8 cellular contexts compared by ENCODE assay signal in the genomic region with DNA sequence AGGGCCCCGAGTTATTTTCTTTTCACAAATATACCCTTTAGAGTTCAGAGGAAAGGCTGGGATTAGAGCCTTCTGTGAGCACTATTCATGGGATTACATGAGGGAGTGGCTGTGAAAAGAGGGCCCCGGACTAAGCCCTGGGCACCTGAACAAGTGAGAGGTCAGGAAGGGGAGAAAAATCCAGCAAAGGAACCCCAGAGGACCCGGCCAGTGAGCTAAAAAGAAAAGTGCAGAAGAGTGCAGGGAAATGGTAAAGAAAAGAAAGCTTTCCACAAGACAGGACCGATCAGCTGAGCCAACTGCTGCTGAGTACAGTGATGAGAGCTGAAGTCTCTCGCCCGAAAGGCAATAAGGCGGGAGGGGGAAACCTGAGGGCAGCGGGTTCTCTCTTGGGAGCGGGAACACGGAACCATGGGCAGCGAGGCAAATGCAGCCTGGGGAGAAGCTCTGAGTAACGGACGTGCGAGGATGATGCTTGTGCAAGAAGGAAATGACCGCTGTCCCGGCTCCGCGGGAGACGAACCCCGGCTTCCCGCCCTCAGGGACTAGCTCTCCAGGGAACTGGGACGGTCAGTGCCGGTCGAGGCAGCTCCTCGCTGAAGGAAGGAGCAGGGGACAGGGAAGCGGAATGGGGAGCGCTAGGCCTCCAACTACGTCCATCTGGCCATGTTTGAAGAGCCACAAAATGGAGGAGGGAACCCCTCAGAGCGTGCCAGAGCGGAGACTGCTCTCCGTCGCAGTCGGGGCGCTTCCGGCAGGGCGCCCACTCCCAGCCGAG. TPM values are rescaled to one million over a fixed set of nuclear protein-coding genes. Genes with fewer than 3 reads are reported as not detected.
DNase-seq lines count a peak whose midpoint lies in the region; ATAC-seq and TF ChIP-seq lines count a peak whose summit lies in the region.

No MANE protein-coding gene starts in this region.

- peak overlapping the region; percentile 81 for H3K27ac Mint-ChIP-seq in activated CD4-positive, alpha-beta memory T cell treated with anti-CD3 and anti-CD28 coated beads, Interleukin-2, amount 10 ng/mL, durations not matched to agents 7 days and 5 days
- H3K27ac Mint-ChIP-seq in stimulated activated naive CD8-positive, alpha-beta T cell treated with anti-CD3 and anti-CD28 coated beads, Interleukin-15, amount 100 ng/mL, for 72 hours, result peak overlapping the region; percentile 98

- no peaks in the 10 kb centered on the region for H3K36me3 ChIP-seq in mucosa of descending colon (ENCODE audit: low read depth)

- ATAC-seq in GM18505 (IDR thresholded peaks at IDR 0.05; ENCODE audit: unreplicated experiment), result peak; percentile 42
- peak; percentile 33 for ATAC-seq in HG03045 (IDR thresholded peaks at IDR 0.05; ENCODE audit: unreplicated experiment)
- peak; percentile 32 for ATAC-seq in esophagus mucosa
- ATAC-seq in mucosa of descending colon, result peak; percentile 49
- ATAC-seq in stimulated activated naive CD8-positive, alpha-beta T cell treated with anti-CD3 and anti-CD28 coated beads, Interleukin-15, amount 100 ng/mL, for 72 hours, result peak; percentile 73

- no peaks in the 10 kb centered on the region for H3K9me3 ChIP-seq in mucosa of descending colon

- peak overlapping the region; percentile 87 for H3K4me3 Mint-ChIP-seq in activated CD4-positive, alpha-beta memory T cell treated with anti-CD3 and anti-CD28 coated beads, Interleukin-2, amount 10 ng/mL, durations not matched to agents 7 days and 5 days
- H3K4me3 Mint-ChIP-seq in stimulated activated naive CD8-positive, alpha-beta T cell treated with anti-CD3 and anti-CD28 coated beads, Interleukin-15, amount 100 ng/mL, for 72 hours, result peak overlapping the region; percentile 98 to 99

- TF ChIP-seq CTCF in AG04449 (IDR thresholded peaks at IDR 0.05; ENCODE audit: insufficient read depth, low read length, missing control alignments) (no peak), mucosa of descending colon (IDR thresholded peaks at IDR 0.05) (no peak)

- H3K4me1 ChIP-seq in mucosa of descending colon (ENCODE audit: low read depth), result peaks cover 35% of the 10 kb centered on the region

- DNase-seq in AG04449 (ENCODE audit: low read depth, low spot score) (peak; percentile 21), NCI-H510A treated with DMSO at 0.1 percent for 48 hours (lab: John Stamatoyannopoulos, UW) (peak; percentile 83), mucosa of descending colon (peak; percentile 62 to 80 (median 73))
- DNase-seq in activated CD4-positive, alpha-beta memory T cell treated with anti-CD3 and anti-CD28 coated beads, Interleukin-2, amount 10 ng/mL, durations not matched to agents 7 days and 5 days, result peak; percentile 43
- DNase-seq in stimulated activated naive CD8-positive, alpha-beta T cell treated with anti-CD3 and anti-CD28 coated beads, Interleukin-15, amount 100 ng/mL, for 72 hours, result peak in 1 of 2 donors; percentile 45

- H3K4me1 Mint-ChIP-seq in activated CD4-positive, alpha-beta memory T cell treated with anti-CD3 and anti-CD28 coated beads, Interleukin-2, amount 10 ng/mL, durations not matched to agents 7 days and 5 days, result peaks cover 41% of the 10 kb centered on the region
- H3K4me1 Mint-ChIP-seq in stimulated activated naive CD8-positive, alpha-beta T cell treated with anti-CD3 and anti-CD28 coated beads, Interleukin-15, amount 100 ng/mL, for 72 hours, result peaks cover 54% of the 10 kb centered on the region

- intact Hi-C loops in mucosa of descending colon (cut with DNase I, micrococcal nuclease), result loop anchor here in 1 of 2 donors (5.0 kb wide), 1 partner anchor 136 kb away; no protein-coding TSS in a partner anchor

- peaks cover 5% of the 10 kb centered on the region for H3K36me3 Mint-ChIP-seq in activated CD4-positive, alpha-beta memory T cell treated with anti-CD3 and anti-CD28 coated beads, Interleukin-2, amount 10 ng/mL, durations not matched to agents 7 days and 5 days (ENCODE audit: low read depth)

- H3K27me3 Mint-ChIP-seq in activated CD4-positive, alpha-beta memory T cell treated with anti-CD3 and anti-CD28 coated beads, Interleukin-2, amount 10 ng/mL, durations not matched to agents 7 days and 5 days, result peaks cover 10% of the 10 kb centered on the region
- no peaks in the 10 kb centered on the region for H3K27me3 Mint-ChIP-seq in stimulated activated naive CD8-positive, alpha-beta T cell treated with anti-CD3 and anti-CD28 coated beads, Interleukin-15, amount 100 ng/mL, for 72 hours

- POLR2A ChIA-PET in AG04449 (lab: Yijun Ruan, JAX), result interaction anchor here (0.5 kb wide), 1 partner anchor 287 kb away, joined by 3 read pairs; no protein-coding TSS in a partner anchor
- POLR2A ChIA-PET in activated CD4-positive, alpha-beta memory T cell treated with anti-CD3 and anti-CD28 coated beads, Interleukin-2, amount 10 ng/mL, durations not matched to agents 7 days and 5 days (lab: Charles Lee), result interaction anchor here (0.6 to 2.7 kb wide), 14 partner anchors 9 to 342 kb away, joined by 3 to 12 read pairs (median 4); a partner anchor contains a TSS

- H3K4me3 ChIP-seq in AG04449 (ENCODE audit: low read depth, low read length) (peak overlapping the region; percentile 93), mucosa of descending colon (peak overlapping the region; percentile 39)

- H3K9me3 Mint-ChIP-seq in activated CD4-positive, alpha-beta memory T cell treated with anti-CD3 and anti-CD28 coated beads, Interleukin-2, amount 10 ng/mL, durations not matched to agents 7 days and 5 days, result no peaks in the 10 kb centered on the region
- H3K9me3 Mint-ChIP-seq in stimulated activated naive CD8-positive, alpha-beta T cell treated with anti-CD3 and anti-CD28 coated beads, Interleukin-15, amount 100 ng/mL, for 72 hours, result no peaks in the 10 kb centered on the region

- TF ChIP-seq POLR2A in GM18505 (IDR thresholded peaks at IDR 0.05; ENCODE audit: borderline replicate concordance, extremely low read depth, insufficient read depth, insufficient read length), result no peak

- CTCF ChIA-PET in AG04449 (lab: Yijun Ruan, JAX), result interaction anchor here (0.8 to 2.0 kb wide), 10 partner anchors 13 to 285 kb away, joined by 3 to 8 read pairs (median 3); a partner anchor contains a TSS
- CTCF ChIA-PET in activated CD4-positive, alpha-beta memory T cell treated with anti-CD3 and anti-CD28 coated beads, Interleukin-2, amount 10 ng/mL, durations not matched to agents 7 days and 5 days (lab: Charles Lee), result interaction anchor here (0.6 to 3.8 kb wide), 21 partner anchors 14 to 363 kb away, joined by 3 to 18 read pairs (median 3); a partner anchor contains a TSS

RNA-seq across cellular contexts. Expression of a gene that starts 0.7 kb away (rescaled TPM):
- 10 to 100 TPM; 19.7 to 23.1 TPM for total RNA-seq in activated CD4-positive, alpha-beta memory T cell treated with anti-CD3 and anti-CD28 coated beads, Interleukin-2, amount 10 ng/mL, durations not matched to agents 7 days and 5 days
- total RNA-seq in esophagus mucosa, result 98.6 TPM
- total RNA-seq in mucosa of descending colon, result 100 to 1,000 TPM in 1 of 3 donors, 10 to 100 TPM in 2; 93.8 to 129 (median 98.1) TPM
